8 cellular contexts compared by ENCODE assay signal in the genomic region with DNA sequence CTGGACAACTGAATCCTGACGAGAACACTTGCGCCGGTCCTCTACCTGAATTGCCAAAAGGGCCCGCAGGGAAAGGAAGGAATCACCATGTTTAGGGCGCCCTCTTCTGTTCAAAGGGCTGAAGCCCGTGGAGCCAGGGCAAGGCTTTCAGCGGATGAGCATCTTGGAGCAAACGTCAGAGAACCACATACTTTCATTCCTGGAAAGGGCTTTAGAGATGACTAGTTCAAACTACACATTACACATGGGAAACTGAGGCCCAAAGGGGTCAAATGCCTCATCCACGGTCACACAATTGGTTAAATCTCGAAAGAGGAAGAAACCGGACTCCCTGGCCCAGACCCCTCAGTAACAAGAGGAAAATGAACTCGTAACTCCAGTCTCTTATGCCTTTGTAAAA. TPM values are rescaled to one million over a fixed set of nuclear protein-coding genes. Genes with fewer than 3 reads are reported as not detected.
DNase-seq lines count a peak whose midpoint lies in the region; ATAC-seq and TF ChIP-seq lines count a peak whose summit lies in the region.

No MANE protein-coding gene starts in this region.

- intact Hi-C loops in Panc1 (cut with micrococcal nuclease; ENCODE audit: unreplicated experiment) = loop anchor here (10.0 kb wide), 2 partner anchors 112 to 222 kb away; a partner anchor contains a TSS
- intact Hi-C loops in uterus (cut with DNase I; ENCODE audit: low total_unique reads) = no loop called here

- TF ChIP-seq CTCF in KMS-11 (conservative IDR thresholded peaks at IDR 0.05; ENCODE audit: low read depth, low read length) = 0 out of 2 replicates have a peak, but pooled peaks have one; percentile 35
- TF ChIP-seq CTCF in Panc1 (IDR thresholded peaks at IDR 0.05) = peak; percentile 92
- TF ChIP-seq CTCF in fibroblast of villous mesenchyme (IDR thresholded peaks at IDR 0.05; ENCODE audit: insufficient read depth, low read depth, low read length) = peak; percentile 87
- no peak for TF ChIP-seq CTCF in omental fat pad (IDR thresholded peaks at IDR 0.05)
- TF ChIP-seq CTCF in uterus (IDR thresholded peaks at IDR 0.05) = peak in 3 of 4 experiments; percentile 13 to 33 (median 30)

- CTCF ChIA-PET in Panc1 (lab: Charles Lee) = no interaction called here

- no peak overlapping the region for H2AFZ ChIP-seq in KMS-11 (ENCODE audit: low read depth)

- H3K4me3 ChIP-seq in KMS-11 (IDR thresholded peaks at IDR 0.05; ENCODE audit: insufficient read depth, low read depth, low read length) (no peak overlapping the region), Panc1 (ENCODE audit: low read depth in 2 of 2, low read length in 2 of 2) (no peak overlapping the region; a peak in 1 of 4 replicates), fibroblast of villous mesenchyme (ENCODE audit: low read depth, low read length) (no peak overlapping the region), uterus (no peak overlapping the region)

- H3K4me1 ChIP-seq in KMS-11 (ENCODE audit: low read depth, poor library complexity, severe bottlenecking) (no peaks in the 10 kb centered on the region), Panc1 (ENCODE audit: control insufficient read depth, insufficient read depth, low read length) (peaks cover 6% of the 10 kb centered on the region; the same call in 1 of the 2 replicates), uterus (no peaks in the 10 kb centered on the region)

- no peaks in the 10 kb centered on the region for H3K79me2 ChIP-seq in KMS-11 (ENCODE audit: insufficient read depth, low read depth)

- POLR2A ChIA-PET in Panc1 (lab: Charles Lee) = no interaction called here

- in situ Hi-C loops in Panc1 (cut with HindIII; ENCODE audit: low pct_unique_long_range_greater_than_20kb, low sequenced_read_pairs) = no loop called here

- H3K36me3 ChIP-seq in KMS-11 (ENCODE audit: insufficient read depth) (no peaks in the 10 kb centered on the region), Panc1 (ENCODE audit: control insufficient read depth, insufficient read depth, low read length) (no peaks in the 10 kb centered on the region), uterus (no peaks in the 10 kb centered on the region)

- H3K4me2 ChIP-seq in KMS-11 = no peak overlapping the region

- H3K27me3 ChIP-seq in KMS-11 (ENCODE audit: insufficient read depth, low read depth) (no peaks in the 10 kb centered on the region), Panc1 (ENCODE audit: control insufficient read depth, insufficient read depth, low read length) (peaks cover 9% of the 10 kb centered on the region; the same call in 1 of the 2 replicates), uterus (peaks cover 0 to 9% of the 10 kb centered on the region in 2 donors)

- H3K9ac ChIP-seq in KMS-11 = no peak overlapping the region

- TF ChIP-seq POLR2A in uterus (IDR thresholded peaks at IDR 0.05) = no peak

- H4K20me1 ChIP-seq in KMS-11 (ENCODE audit: insufficient read depth) = no peaks in the 10 kb centered on the region

- H3K27ac ChIP-seq in KMS-11 = no peak overlapping the region
- H3K27ac ChIP-seq in Panc1 (ENCODE audit: low read length) = no peak overlapping the region
- H3K27ac ChIP-seq in uterus = no peak overlapping the region

- peak; percentile 41 for DNase-seq in activated gamma-delta T cell treated with Interleukin-2 at 50 U/mL for 16 hours
- DNase-seq in activated gamma-delta T cell (lab: John Stamatoyannopoulos, UW) = no peak
- DNase-seq in Panc1 (ENCODE audit: low read depth, low spot score) = peak; percentile 55
- peak; percentile 24 for DNase-seq in activated T-helper 1 cell treated with Interleukin-2 at 50 U/mL for 16 hours (ENCODE audit: low read depth)
- DNase-seq in fibroblast of villous mesenchyme (ENCODE audit: low read depth) = peak; percentile 65
- DNase-seq in omental fat pad (ENCODE audit: low spot score) = no peak
- DNase-seq in uterus = peak in 1 of 2 donors; percentile 22

- no peaks in the 10 kb centered on the region for H3K9me3 ChIP-seq in Panc1 (ENCODE audit: control insufficient read depth, insufficient read depth, low read depth, low read length)
- H3K9me3 ChIP-seq in uterus = no peaks in the 10 kb centered on the region

- no TSS peak for BruUV-seq in Panc1 (replicated peaks; lab: Mats Ljungman, UMichigan)

- peak; percentile 96 for ATAC-seq in Panc1
- ATAC-seq in omental fat pad (ENCODE audit: low FRiP score) = peak; percentile 64

RNA-seq across cellular contexts. Expression of a gene that starts 11.5 kb away (rescaled TPM):
- total RNA-seq in Panc1 (2021; ENCODE audit: unreplicated experiment) (8.2 TPM), fibroblast of villous mesenchyme (18.1 and 19.3 TPM in 2 replicates), omental fat pad (10 to 100 TPM in 2 of 4 donors, 1 to 10 TPM in 2; 6.7 to 18.1 (median 8.6) TPM), uterus (10 to 100 TPM; 11.2 to 49.2 (median 22.4) TPM)
- 10.7 TPM for polyA plus RNA-seq in Panc1 (2012; ENCODE audit: insufficient read length)

Comparison
In these comparisons a context has a peak if more than half of its experiments do, and no peak if none do; other contexts are left out.
1. DNase-seq: peak in activated gamma-delta T cell treated with Interleukin-2 at 50 U/mL for 16 hours (single experiment), Panc1 (single experiment), activated T-helper 1 cell treated with Interleukin-2 at 50 U/mL for 16 hours (single experiment) and fibroblast of villous mesenchyme (single experiment); none in activated gamma-delta T cell (single experiment) and omental fat pad (single experiment).
2. CTCF ChIP-seq: peak in KMS-11 (single experiment), Panc1 (single experiment), fibroblast of villous mesenchyme (single experiment) and uterus (3 of 4); none in omental fat pad (0 of 3).